ENCODE assay signal across 17 cellular contexts in the genomic region with DNA sequence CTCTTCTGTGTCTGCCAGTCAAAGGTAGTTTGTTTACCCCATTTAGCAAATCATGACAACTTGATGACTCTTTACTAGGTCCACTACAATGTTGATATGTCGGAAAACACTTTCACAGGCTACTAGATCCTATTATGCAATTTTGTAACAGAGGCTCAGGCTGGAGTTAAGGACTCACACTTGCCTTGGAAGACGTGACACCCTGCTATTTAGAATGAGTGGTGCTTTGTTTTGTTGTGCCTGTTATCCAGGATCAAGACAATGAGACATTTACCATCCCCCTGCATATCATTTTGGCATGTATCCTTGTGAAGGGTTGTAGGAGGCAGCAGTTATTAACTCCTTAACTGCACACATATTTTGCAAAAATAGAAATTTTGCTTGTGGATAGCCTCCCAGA.
"Had no signal": no experiment of that assay in that cellular context is flagged by ENCODE, and none has a peak within 500 bp of the region (broad histone marks: within the 10 kb centered on the region; RNA-seq: fewer than 3 reads in every experiment).

No MANE protein-coding gene starts in this region.

- FAIRE-seq: bronchial epithelial cell, colon, endometrium had no signal

- DNase-seq: activated B cell treated with CpG ODN at 0.5 μM for 24 hours; activated CD4-positive, alpha-beta T cell treated with anti-CD3 and anti-CD28 coated beads for 48 hours; activated CD8-positive, alpha-beta T cell treated with anti-CD3 and anti-CD28 coated beads, Interleukin-2, amount 10 ng/mL, durations not matched to agents 7 days and 5 days; activated naive CD4-positive, alpha-beta T cell treated with anti-CD3 and anti-CD28 coated beads for 36 hours; activated naive CD8-positive, alpha-beta T cell treated with anti-CD3 and anti-CD28 coated beads, Interleukin-2, amount 50 U/mL, for 24 hours; immature natural killer cell; naive B cell; stimulated activated CD4-positive, alpha-beta T cell treated with anti-CD3 and anti-CD28 coated beads, Interleukin-4, amount 100 ng/mL, for 24 hours; stimulated activated naive CD4-positive, alpha-beta T cell treated with Interleukin-2 at 50 U/mL for 16 hours; upper lobe of right lung had no signal

- H3K27ac ChIP-seq: ascending aorta, parathyroid adenoma, skin epidermis, suprapubic skin, upper lobe of right lung had no signal
